ENCODE assay signal across 18 cellular contexts in the genomic region with DNA sequence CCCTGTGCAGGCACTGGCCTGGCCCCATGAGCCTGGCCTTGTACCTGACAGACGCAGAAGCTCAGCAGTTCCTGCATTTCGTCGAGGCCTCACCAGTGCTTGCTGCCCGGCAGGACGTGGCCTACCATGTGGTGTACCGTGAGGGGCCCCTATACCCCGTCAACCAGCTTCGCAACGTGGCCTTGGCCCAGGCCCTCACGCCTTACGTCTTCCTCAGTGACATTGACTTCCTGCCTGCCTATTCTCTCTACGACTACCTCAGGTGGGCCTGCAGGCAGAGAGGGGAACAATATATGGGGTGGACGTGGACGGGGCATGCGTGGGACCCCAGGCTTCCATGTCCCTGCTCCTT. TPM values are rescaled to one million over a fixed set of nuclear protein-coding genes. Genes with fewer than 3 reads are reported as not detected.
DNase-seq lines count a peak whose midpoint lies in the region; FAIRE-seq and TF ChIP-seq lines count a peak whose summit lies in the region.
"Had no signal": no experiment of that assay in that cellular context is flagged by ENCODE, and none has a peak within 500 bp of the region (broad histone marks: within the 10 kb centered on the region; RNA-seq: fewer than 3 reads in every experiment).

No MANE protein-coding gene starts in this region.

- no peak overlapping the region for H2BK15ac ChIP-seq in H9 (ENCODE audit: low read depth, low read length)

- peaks cover 5% of the 10 kb centered on the region for H3K23me2 ChIP-seq in H9 (ENCODE audit: insufficient read length, low read depth, low read length, poor library complexity, severe bottlenecking)

- H3K79me1 ChIP-seq in H9 (ENCODE audit: insufficient read depth, low read depth, low read length, poor library complexity, severe bottlenecking) = no peaks in the 10 kb centered on the region

- peaks cover 2% of the 10 kb centered on the region; the same call in 1 of the 2 replicates for H3K27me3 Mint-ChIP-seq in H9 (ENCODE audit: low read depth)
- H3K27me3 Mint-ChIP-seq in progenitor cell of endocrine pancreas = peaks cover 8% of the 10 kb centered on the region

- no peaks in the 10 kb centered on the region for H3K9me3 ChIP-seq in H9 (ENCODE audit: control insufficient read depth, low read depth, low read length)
- H3K9me3 ChIP-seq in colonic mucosa = no peaks in the 10 kb centered on the region
- H3K9me3 ChIP-seq: adrenal gland, lower lobe of right lung had no signal

- H3K56ac ChIP-seq in H9 (ENCODE audit: insufficient read length, low read depth, low read length) = no peak overlapping the region

- no peak overlapping the region for H4K8ac ChIP-seq in H9 (replicated peaks; ENCODE audit: insufficient read length, low read depth, low read length)

- H3K36me3 ChIP-seq in colonic mucosa = no peaks in the 10 kb centered on the region

- H3K79me2 ChIP-seq in H9 (ENCODE audit: insufficient read depth, low read length) = no peaks in the 10 kb centered on the region; the same call in 1 of the 2 replicates

- H2BK120ac ChIP-seq in H9 (ENCODE audit: low read depth, low read length, poor library complexity, severe bottlenecking) = no peak overlapping the region

- intact Hi-C loops in colonic mucosa (cut with DNase I) = no loop called here

- no peaks in the 10 kb centered on the region for H3K4me1 ChIP-seq in H9 (ENCODE audit: insufficient read depth, low read length)
- H3K4me1 ChIP-seq in colonic mucosa = no peaks in the 10 kb centered on the region

- H2BK5ac ChIP-seq in H9 (ENCODE audit: insufficient read length, low read length) = no peak overlapping the region

- H3T11ph ChIP-seq in H9 (ENCODE audit: low read length) = no peak overlapping the region

- no peak overlapping the region for H2AK5ac ChIP-seq in H9 (ENCODE audit: insufficient read length, low read length)

- H3K23ac ChIP-seq in H9 (ENCODE audit: insufficient read length, low read depth, low read length) = no peak overlapping the region

- no peak overlapping the region for H3K27ac ChIP-seq in H9 (ENCODE audit: insufficient read length, low read depth, low read length)
- H3K27ac ChIP-seq in colonic mucosa = no peak overlapping the region
- H3K27ac ChIP-seq: adrenal gland, lower lobe of right lung had no signal

- TF ChIP-seq CTCF in D721Med (IDR thresholded peaks at IDR 0.05; ENCODE audit: insufficient read depth, missing control alignments) (no peak), H9 (conservative IDR thresholded peaks at IDR 0.05) (no peak), colonic mucosa (IDR thresholded peaks at IDR 0.05) (no peak), progenitor cell of endocrine pancreas (IDR thresholded peaks at IDR 0.05; ENCODE audit: unreplicated experiment) (no peak), foreskin fibroblast (IDR thresholded peaks at IDR 0.05; ENCODE audit: low read depth, low read length) (no peak)

- H4K20me1 ChIP-seq in H9 (ENCODE audit: control insufficient read depth, insufficient read depth, insufficient read length) = no peaks in the 10 kb centered on the region

- peak; percentile 13 for DNase-seq in D721Med (ENCODE audit: insufficient read length, low spot score)
- peak; percentile 24 for DNase-seq in H9
- peak; percentile 16 for DNase-seq in colonic mucosa
- DNase-seq in progenitor cell of endocrine pancreas (ENCODE audit: low spot score, unreplicated experiment) = no peak
- DNase-seq in GM19240 (ENCODE audit: insufficient read length, low spot score) = no peak
- DNase-seq in foreskin fibroblast = no peak
- no peak for DNase-seq in dedifferentiated amniotic fluid mesenchymal stem cell (ENCODE audit: extremely low spot score)
- no peak for DNase-seq in KBM-7
- DNase-seq: foreskin melanocyte, lower lobe of right lung, NCI-H1092 treated with DMSO at 0.1 percent for 48 hours, RPMI8226 had no signal

- H3K9ac ChIP-seq in H9 (ENCODE audit: extremely low read depth, insufficient read length, low read length) (no peak overlapping the region), colonic mucosa (ENCODE audit: low read depth in 2 of 2, low read length in 2 of 2) (no peak overlapping the region)

- H3K9me3 Mint-ChIP-seq in H9 (no peaks in the 10 kb centered on the region), progenitor cell of endocrine pancreas (ENCODE audit: low read depth) (no peaks in the 10 kb centered on the region)
- H3K9me3 Mint-ChIP-seq: natural killer cell treated with Interleukin-12 subunit alpha and Interleukin-12 subunit beta and Interleukin-15 and Interleukin-18, amount 100 ng/mL, for 72 hours had no signal

- no peak overlapping the region for H2BK12ac ChIP-seq in H9 (ENCODE audit: insufficient read length, low read depth, low read length)

- H2AFZ ChIP-seq in H9 (ENCODE audit: low read length) = no peak overlapping the region

- peak overlapping the region in 1 of 3 experiments; percentile 30; a peak in 1 of 7 replicates for H3K27ac Mint-ChIP-seq in H9
- peak overlapping the region; percentile 89 for H3K27ac Mint-ChIP-seq in progenitor cell of endocrine pancreas
- H3K27ac Mint-ChIP-seq: natural killer cell treated with Interleukin-12 subunit alpha and Interleukin-12 subunit beta and Interleukin-15 and Interleukin-18, amount 100 ng/mL, for 72 hours had no signal

- in situ Hi-C loops in KBM-7 (cut with MboI; ENCODE audit: low pct_unique_long_range_greater_than_20kb, low sequenced_read_pairs) = no loop called here

- H3K4ac ChIP-seq in H9 (ENCODE audit: low read depth, low read length) = no peak overlapping the region

- H4K91ac ChIP-seq in H9 (ENCODE audit: insufficient read length, low read depth, low read length) = no peak overlapping the region

- peaks cover 22 to 63% (median 61%) of the 10 kb centered on the region in 3 experiments for H3K36me3 Mint-ChIP-seq in H9 (ENCODE audit: insufficient read depth in 1 of 3, low read depth in 3 of 3)
- peaks cover 9% of the 10 kb centered on the region for H3K36me3 Mint-ChIP-seq in progenitor cell of endocrine pancreas (ENCODE audit: insufficient read depth)
- H3K36me3 Mint-ChIP-seq: natural killer cell treated with Interleukin-12 subunit alpha and Interleukin-12 subunit beta and Interleukin-15 and Interleukin-18, amount 100 ng/mL, for 72 hours had no signal

- H4K5ac ChIP-seq in H9 (ENCODE audit: insufficient read length, low read depth, low read length) = no peak overlapping the region

- WGBS in H9 (ENCODE audit: extremely low coverage, insufficient read length, low lambda C conversion rate) = no CpG with 5 or more reads among the region's 15 CpGs

- H3K4me1 Mint-ChIP-seq in H9 = peaks cover 11 to 17% of the 10 kb centered on the region in 2 experiments
- peaks cover 4% of the 10 kb centered on the region for H3K4me1 Mint-ChIP-seq in progenitor cell of endocrine pancreas (ENCODE audit: low read depth)

- H3K4me3 ChIP-seq in colonic mucosa = no peak overlapping the region
- H3K4me3 ChIP-seq in foreskin fibroblast (ENCODE audit: low read depth in 1 of 2, low read length in 2 of 2) = no peak overlapping the region
- H3K4me3 ChIP-seq: adrenal gland, GM12878, lower lobe of right lung had no signal

- no peak overlapping the region for H3K4me2 ChIP-seq in H9 (ENCODE audit: insufficient read depth, insufficient read length, low read length)

- H3K18ac ChIP-seq in H9 (ENCODE audit: insufficient read length, low read depth, low read length) = no peak overlapping the region

- no peak overlapping the region for H3K4me3 Mint-ChIP-seq in H9
- H3K4me3 Mint-ChIP-seq in progenitor cell of endocrine pancreas (ENCODE audit: low read depth) = no peak overlapping the region
- H3K4me3 Mint-ChIP-seq: natural killer cell treated with Interleukin-12 subunit alpha and Interleukin-12 subunit beta and Interleukin-15 and Interleukin-18, amount 100 ng/mL, for 72 hours had no signal

- no peak overlapping the region for H3K14ac ChIP-seq in H9 (ENCODE audit: insufficient read depth, low read length)

- no peak for FAIRE-seq in D721Med (lab: Jason Lieb, UNC)
- FAIRE-seq: endometrium, GM12878 had no signal

- H2BK20ac ChIP-seq in H9 (ENCODE audit: low read depth, low read length, poor library complexity, severe bottlenecking) = no peak overlapping the region

- H3K27me3 ChIP-seq in H9 (ENCODE audit: insufficient read depth, low read length) = no peaks in the 10 kb centered on the region
- H3K27me3 ChIP-seq in colonic mucosa = peaks cover 11% of the 10 kb centered on the region
- H3K27me3 ChIP-seq: adrenal gland had no signal

RNA-seq across cellular contexts. Expression of a gene that starts 4.9 kb away (rescaled TPM):
- total RNA-seq in H9 (2021) = 95.6 and 108 TPM in 2 replicates
- total RNA-seq in colonic mucosa = 1 to 10 TPM; 4.1 to 7.5 TPM
- total RNA-seq in progenitor cell of endocrine pancreas = 39.4 and 47.3 TPM in 2 replicates
- total RNA-seq: cardiac septum; T-helper 1 cell treated with Interleukin-12 subunit alpha and Interleukin-12 subunit beta and Interleukin-4 antibody, amounts not matched to agents 30 ng/mL and 1 ng/mL, for 36 hours had no signal

RNA-seq across cellular contexts. Expression of a gene that starts 9.6 kb away (rescaled TPM):
- total RNA-seq in H9 (2021) (28.6 and 30.8 TPM in 2 replicates), colonic mucosa (10 to 100 TPM; 30.0 to 44.9 TPM), progenitor cell of endocrine pancreas (28.0 and 34.6 TPM in 2 replicates)

RNA-seq across cellular contexts. Expression of a gene that starts 20.2 kb away (rescaled TPM):
- total RNA-seq in H9 (2021) (2.1 and 2.2 TPM in 2 replicates), colonic mucosa (1 to 10 TPM in 1 of 2 donors, not detected in 1; 1.1 TPM), progenitor cell of endocrine pancreas (2.8 and 3.7 TPM in 2 replicates)

RNA-seq across cellular contexts. Expression of a gene that starts 41.9 kb away (rescaled TPM):
- 30.1 and 30.2 TPM in 2 replicates for total RNA-seq in H9 (2021)
- total RNA-seq in colonic mucosa = 1 to 10 TPM; 2.4 to 3.6 TPM
- total RNA-seq in progenitor cell of endocrine pancreas = 43.0 and 48.1 TPM in 2 replicates

Comparison
In these comparisons a context has a peak if more than half of its experiments do, and no peak if none do; other contexts are left out.
1. DNase-seq: peak in D721Med (single experiment), H9 (single experiment) and colonic mucosa (single experiment); none in progenitor cell of endocrine pancreas (single experiment), GM19240 (single experiment), foreskin fibroblast (0 of 2), dedifferentiated amniotic fluid mesenchymal stem cell (single experiment) and KBM-7 (single experiment).